Comparison of ENCODE assay signal across 8 cellular contexts in genomic region chr6:148342146-148343027, GRCh38. TPM values are rescaled to one million over a fixed set of nuclear protein-coding genes. Genes with fewer than 3 reads are reported as not detected.
DNase-seq lines count a peak whose midpoint lies in the region; ATAC-seq and TF ChIP-seq lines count a peak whose summit lies in the region.

Gene SASH1 (plus strand): TSS chr6:148342838. CDS start chr6:148343068, 230 bp downstream.

- TF ChIP-seq EP300 in tibial nerve (IDR thresholded peaks at IDR 0.05), result peak; percentile 39 to 84

- no peaks in the 10 kb centered on the region for H3K36me3 ChIP-seq in tibial nerve

- H3K4me3 ChIP-seq in tibial nerve, result peak within 1 kb of the TSS; percentile 51 to 77 (median 56)

- ATAC-seq in GM18511 (IDR thresholded peaks at IDR 0.05; ENCODE audit: unreplicated experiment), result peak; percentile 75
- ATAC-seq in HG03045 (IDR thresholded peaks at IDR 0.05; ENCODE audit: unreplicated experiment), result peak; percentile 78

- no peaks in the 10 kb centered on the region for H3K9me3 ChIP-seq in tibial nerve

- TF ChIP-seq POLR2A in tibial nerve (IDR thresholded peaks at IDR 0.05), result peak; percentile 47 to 61

- H3K4me1 ChIP-seq in tibial nerve, result peaks cover 0 to 52% (median 9%) of the 10 kb centered on the region in 4 donors

- H3K27ac ChIP-seq in tibial nerve, result peak within 1 kb of the TSS; percentile 80 to 93 (median 84)

- DNase-seq in 8988T (peak; percentile 61), NCI-H460 (ENCODE audit: extremely low read depth, low read depth) (peak; percentile 38), fibroblast of the conjunctiva (ENCODE audit: low read depth) (peak; percentile 42), myocyte (ENCODE audit: low read depth) (peak; percentile 75), tibial nerve (ENCODE audit: low spot score in 2 of 2) (peak; percentile 52 to 65)
- DNase-seq in activated T-helper 9 cell treated with anti-CD3 and anti-CD28 coated beads, Interleukin-2, amount 50 U/mL, for 16 hours (ENCODE audit: low read depth), result peak; percentile 1

- TF ChIP-seq CTCF in tibial nerve (IDR thresholded peaks at IDR 0.05), result no peak

- 0 to 1% methylated on average over 40 to 45 of the region's 69 CpGs for WGBS in tibial nerve, 2 donors

- no peaks in the 10 kb centered on the region for H3K27me3 ChIP-seq in tibial nerve

RNA-seq across cellular contexts. Expression of gene SASH1, which starts in this region (rescaled TPM):
- total RNA-seq in NCI-H460 (2014; rRNA removed; shearing (Covaris generic)), result 10.0 and 11.7 TPM in 2 replicates
- 3.1 and 4.4 TPM in 2 replicates for polyA plus RNA-seq in NCI-H460 (2014; cell fraction: nucleus; rRNA removed)
- total RNA-seq in myocyte (23.9 and 39.4 TPM in 2 replicates), tibial nerve (100 to 1,000 TPM; 132 to 238 (median 160) TPM)
- 13.3 TPM for polyA plus RNA-seq in myocyte (2012)

Comparison
In these comparisons a context has a peak if more than half of its experiments do, and no peak if none do; other contexts are left out.
1. Peak in every context shown above with its lines: DNase-seq, ATAC-seq, H3K4me3 ChIP-seq and H3K27ac ChIP-seq.
2. DNase-seq: peak in every context shown above with its lines; median percentile 75 in myocyte; 61 in 8988T; 58 in tibial nerve; 42 in fibroblast of the conjunctiva; 38 in NCI-H460; 1 in activated T-helper 9 cell treated with anti-CD3 and anti-CD28 coated beads, Interleukin-2, amount 50 U/mL, for 16 hours.